ENCODE assay signal across 23 cellular contexts in the genomic region with DNA sequence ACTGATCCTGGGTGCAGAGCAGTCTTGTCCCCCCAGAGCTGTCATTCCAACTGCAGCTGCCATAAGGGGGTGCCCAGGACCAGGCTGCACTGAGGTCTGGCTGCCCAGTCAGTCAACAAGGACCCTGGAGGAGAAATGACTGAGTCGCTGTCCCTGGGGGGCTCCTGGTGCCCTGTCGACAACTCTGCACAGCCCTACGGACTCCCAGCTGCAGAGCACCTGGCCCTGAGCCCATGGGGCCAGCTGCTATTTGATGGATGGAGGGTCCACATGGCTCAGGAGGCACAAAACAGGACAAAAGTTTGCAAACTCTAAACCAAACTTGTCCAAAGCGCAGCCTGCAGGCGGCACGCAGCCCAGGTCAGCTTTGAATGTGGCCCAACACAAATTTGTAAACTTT.
"Had no signal": no experiment of that assay in that cellular context is flagged by ENCODE, and none has a peak within 500 bp of the region (broad histone marks: within the 10 kb centered on the region; RNA-seq: fewer than 3 reads in every experiment).

No MANE protein-coding gene starts in this region.

- H3K9me3 ChIP-seq: breast epithelium, Peyer's patch, SJCRH30 had no signal

- H3K36me3 ChIP-seq: breast epithelium, Peyer's patch, SJCRH30 had no signal

- DNase-seq: activated CD4-positive, alpha-beta T cell treated with anti-CD3 and anti-CD28 coated beads for 48 hours; activated CD4-positive, alpha-beta T cell treated with anti-CD3 and anti-CD28 coated beads, Interleukin-2, amount 50 U/mL, for 4 hours; activated CD4-positive, CD25-positive, alpha-beta regulatory T cell treated with anti-CD3 and anti-CD28 coated beads, Interleukin-2, amount 50 U/mL, for 72 hours; activated CD8-positive, alpha-beta memory T cell treated with anti-CD3 and anti-CD28 coated beads, Interleukin-2, amount 10 ng/mL, durations not matched to agents 7 days and 5 days; activated effector memory CD4-positive, alpha-beta T cell treated with anti-CD3 and anti-CD28 coated beads, Interleukin-2, amount 50 U/mL, for 16 hours; activated naive CD4-positive, alpha-beta T cell treated with Interleukin-2 at 50 U/mL for 16 hours; activated T-cell treated with anti-CD3 and anti-CD28 coated beads, Interleukin-2, amount 50 U/mL, for 24 hours; anterior cingulate cortex; caudate nucleus; KG1; MM.1S; NCI-H1105; NCI-H1436; NCI-H1694 treated with DMSO at 0.1 percent for 48 hours; NCI-H2029 treated with DMSO at 0.1 percent for 48 hours; NCI-H345; NCI-H510A; NCI-H526 treated with DMSO at 0.1 percent for 48 hours; Peyer's patch; Right ventricle myocardium superior; SJCRH30 had no signal

- H3K4me3 ChIP-seq: Peyer's patch, SJCRH30 had no signal

- H3K27ac ChIP-seq: breast epithelium, Peyer's patch, RWPE1, SJCRH30 had no signal

- H3K4me1 ChIP-seq: breast epithelium, SJCRH30 had no signal

- H3K27me3 ChIP-seq: Peyer's patch had no signal
